Comparison of ENCODE assay signal across 31 cellular contexts in genomic region chr2:85731606-85732005, GRCh38. TPM values are rescaled to one million over a fixed set of nuclear protein-coding genes. Genes with fewer than 3 reads are reported as not detected.
"Had no signal": no experiment of that assay in that cellular context is flagged by ENCODE, and none has a peak within 500 bp of the region (broad histone marks: within the 10 kb centered on the region; RNA-seq: fewer than 3 reads in every experiment).

No MANE protein-coding gene starts in this region.

- H3K36me3 Mint-ChIP-seq: activated CD8-positive, alpha-beta memory T cell treated with anti-CD3 and anti-CD28 coated beads, Interleukin-2, amount 10 ng/mL, durations not matched to agents 7 days and 5 days; activated naive CD4-positive, alpha-beta T cell treated with anti-CD3 and anti-CD28 coated beads, Interleukin-2, amount 50 U/mL, for 72 hours; immature natural killer cell; T-cell had no signal

- DNase-seq: activated CD4-positive, alpha-beta T cell treated with anti-CD3 and anti-CD28 coated beads, Interleukin-2, amount 10 ng/mL, durations not matched to agents 7 days and 5 days; activated CD4-positive, CD25-positive, alpha-beta regulatory T cell treated with anti-CD3 and anti-CD28 coated beads, Interleukin-2, amount 50 U/mL, for 72 hours; activated CD8-positive, alpha-beta memory T cell treated with anti-CD3 and anti-CD28 coated beads, Interleukin-2, amount 10 ng/mL, durations not matched to agents 7 days and 5 days; activated CD8-positive, alpha-beta T cell treated with anti-CD3 and anti-CD28 coated beads for 36 hours; activated T-cell treated with anti-CD3 and anti-CD28 coated beads for 4 hours; adrenal gland; effector memory CD8-positive, alpha-beta T cell; foreskin melanocyte; glutamatergic neuron; immature natural killer cell; occipital lobe; spleen; stimulated activated CD4-positive, alpha-beta T cell treated with anti-CD3 and anti-CD28 coated beads, Interleukin-4, amount 100 ng/mL, for 24 hours; stimulated activated naive CD8-positive, alpha-beta T cell treated with anti-CD3 and anti-CD28 coated beads, Interleukin-15, amount 100 ng/mL, for 72 hours; T-cell; transverse colon had no signal

- FAIRE-seq: colon, urothelium cell line had no signal

- H3K9me3 Mint-ChIP-seq: activated CD4-positive, alpha-beta T cell treated with anti-CD3 and anti-CD28 coated beads, Interleukin-2, amount 10 ng/mL, durations not matched to agents 7 days and 5 days; activated CD8-positive, alpha-beta T cell treated with anti-CD3 and anti-CD28 coated beads for 36 hours; activated naive CD4-positive, alpha-beta T cell treated with anti-CD3 and anti-CD28 coated beads, Interleukin-2, amount 50 U/mL, for 72 hours; central memory CD8-positive, alpha-beta T cell; effector memory CD8-positive, alpha-beta T cell; immature natural killer cell; neural crest cell; stimulated activated naive CD8-positive, alpha-beta T cell treated with anti-CD3 and anti-CD28 coated beads, Interleukin-15, amount 100 ng/mL, for 72 hours; T-cell; T-helper 2 cell treated with Interferon-gamma antibody and Interleukin-4, amounts not matched to agents 5 μg/mL and 100 μg/mL, for 36 hours had no signal

- H3K4me3 Mint-ChIP-seq: activated CD4-positive, alpha-beta T cell treated with anti-CD3 and anti-CD28 coated beads, Interleukin-2, amount 10 ng/mL, durations not matched to agents 7 days and 5 days; activated CD8-positive, alpha-beta memory T cell treated with anti-CD3 and anti-CD28 coated beads, Interleukin-2, amount 10 ng/mL, durations not matched to agents 7 days and 5 days; activated CD8-positive, alpha-beta T cell treated with anti-CD3 and anti-CD28 coated beads for 36 hours; central memory CD8-positive, alpha-beta T cell; effector memory CD8-positive, alpha-beta T cell; immature natural killer cell; neural crest cell; stimulated activated naive CD8-positive, alpha-beta T cell treated with anti-CD3 and anti-CD28 coated beads, Interleukin-15, amount 100 ng/mL, for 72 hours; T-cell; T-helper 2 cell treated with Interferon-gamma antibody and Interleukin-4, amounts not matched to agents 5 μg/mL and 100 μg/mL, for 36 hours had no signal

- ATAC-seq: activated CD8-positive, alpha-beta memory T cell treated with anti-CD3 and anti-CD28 coated beads, Interleukin-2, amount 10 ng/mL, durations not matched to agents 7 days and 5 days; activated CD8-positive, alpha-beta T cell treated with anti-CD3 and anti-CD28 coated beads for 36 hours; activated naive CD4-positive, alpha-beta T cell treated with anti-CD3 and anti-CD28 coated beads, Interleukin-2, amount 50 U/mL, for 72 hours; effector memory CD8-positive, alpha-beta T cell; esophagus mucosa; left lung; stimulated activated naive CD8-positive, alpha-beta T cell treated with anti-CD3 and anti-CD28 coated beads, Interleukin-15, amount 100 ng/mL, for 72 hours; T-cell had no signal

- H3K27ac Mint-ChIP-seq: activated CD4-positive, alpha-beta T cell treated with anti-CD3 and anti-CD28 coated beads, Interleukin-2, amount 10 ng/mL, durations not matched to agents 7 days and 5 days; activated CD8-positive, alpha-beta memory T cell treated with anti-CD3 and anti-CD28 coated beads, Interleukin-2, amount 10 ng/mL, durations not matched to agents 7 days and 5 days; activated CD8-positive, alpha-beta T cell treated with anti-CD3 and anti-CD28 coated beads for 36 hours; activated naive CD4-positive, alpha-beta T cell treated with anti-CD3 and anti-CD28 coated beads, Interleukin-2, amount 50 U/mL, for 72 hours; effector memory CD8-positive, alpha-beta T cell; immature natural killer cell; stimulated activated naive CD8-positive, alpha-beta T cell treated with anti-CD3 and anti-CD28 coated beads, Interleukin-15, amount 100 ng/mL, for 72 hours; T-cell; T-helper 2 cell treated with Interferon-gamma antibody and Interleukin-4, amounts not matched to agents 5 μg/mL and 100 μg/mL, for 36 hours had no signal

- H3K4me1 Mint-ChIP-seq: central memory CD8-positive, alpha-beta T cell had no signal

RNA-seq across cellular contexts. Expression of gene ATOH8, which starts 22.2 kb away (rescaled TPM):
- total RNA-seq: activated CD8-positive, alpha-beta T cell treated with anti-CD3 and anti-CD28 coated beads for 36 hours; activated naive CD4-positive, alpha-beta T cell treated with anti-CD3 and anti-CD28 coated beads, Interleukin-2, amount 50 U/mL, for 72 hours had no signal
- polyA plus RNA-seq: immature natural killer cell had no signal

RNA-seq across cellular contexts. Expression of gene GNLY, which starts 37.4 kb away (rescaled TPM):
- total RNA-seq: ascending aorta, dermis microvascular lymphatic vessel endothelial cell, endothelial cell of umbilical vein, hepatocyte, kidney epithelial cell, lung microvascular endothelial cell, neural crest cell, occipital lobe, renal cortical epithelial cell had no signal
- polyA plus RNA-seq: endothelial cell of umbilical vein, hepatocyte had no signal
